In the genomic region with DNA sequence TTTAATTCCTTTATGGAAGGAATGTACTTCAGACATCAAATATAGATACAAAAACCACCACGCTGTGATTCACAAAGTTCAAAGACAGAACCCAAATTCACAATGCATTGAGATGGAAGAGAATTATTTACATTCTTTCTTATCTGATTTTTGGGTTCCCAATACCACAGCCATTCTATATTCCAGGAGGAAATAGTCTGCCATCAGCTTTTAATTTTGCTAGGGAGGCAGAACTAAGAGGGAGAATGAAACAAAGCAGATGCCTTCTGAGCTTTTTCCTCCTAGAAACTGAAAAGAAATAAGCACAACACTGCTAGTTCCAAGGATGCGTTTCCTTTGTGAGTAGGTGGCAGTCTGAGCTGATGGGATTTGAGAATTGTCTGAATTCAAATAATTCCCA, we compare ENCODE assay signal across 15 cellular contexts.
A peak's percentile ranks its signal among the peaks of the same experiment; 100 is the strongest.
DNase-seq lines count a peak whose midpoint lies in the region; TF ChIP-seq lines count a peak whose summit lies in the region.
"Had no signal": no experiment of that assay in that cellular context is flagged by ENCODE, and none has a peak within 500 bp of the region (broad histone marks: within the 10 kb centered on the region; RNA-seq: fewer than 3 reads in every experiment).

No MANE protein-coding gene starts in this region.

- peak; percentile 34 for DNase-seq in SK-N-DZ (ENCODE audit: low spot score)
- DNase-seq in mesothelial cell of epicardium (ENCODE audit: low spot score in 2 of 2, unreplicated experiment in 2 of 2), result no peak
- DNase-seq in coronary artery (ENCODE audit: low spot score), result no peak
- no peak for DNase-seq in pons (ENCODE audit: low spot score)
- no peak for DNase-seq in stimulated activated CD4-positive, alpha-beta T cell treated with anti-CD3 and anti-CD28 coated beads, Interleukin-2, amount 100 ng/mL, for 48 hours
- DNase-seq in epidermal melanocyte (ENCODE audit: insufficient read length, low spot score), result no peak
- DNase-seq: CD8-positive, alpha-beta memory T cell; DND-41; H7; Kasumi-1; NCI-H1105 treated with DMSO at 0.1 percent for 48 hours; NCI-H187; NCI-H774; Right ventricle myocardium superior had no signal

- H3K36me3 Mint-ChIP-seq in brain (peaks cover 25% of the 10 kb centered on the region), mesothelial cell of epicardium (peaks cover 21% of the 10 kb centered on the region)
- H3K36me3 Mint-ChIP-seq: CD8-positive, alpha-beta memory T cell had no signal

- peak overlapping the region; percentile 25 to 79 (median 68) for H3K27ac Mint-ChIP-seq in brain
- H3K27ac Mint-ChIP-seq in mesothelial cell of epicardium, result peak overlapping the region; percentile 95
- H3K27ac Mint-ChIP-seq: CD8-positive, alpha-beta memory T cell had no signal

- no peak overlapping the region for H3K27ac ChIP-seq in coronary artery

- no peak overlapping the region for H3K4me3 Mint-ChIP-seq in brain
- no peak overlapping the region for H3K4me3 Mint-ChIP-seq in mesothelial cell of epicardium
- H3K4me3 Mint-ChIP-seq: CD8-positive, alpha-beta memory T cell had no signal

- H3K4me1 Mint-ChIP-seq in brain (peaks cover 44% of the 10 kb centered on the region), mesothelial cell of epicardium (peaks cover 40% of the 10 kb centered on the region)
- H3K4me1 Mint-ChIP-seq: CD8-positive, alpha-beta memory T cell had no signal

- TF ChIP-seq CTCF in brain (conservative IDR thresholded peaks at IDR 0.05) (no peak), mesothelial cell of epicardium (IDR thresholded peaks at IDR 0.05; ENCODE audit: unreplicated experiment) (no peak), coronary artery (IDR thresholded peaks at IDR 0.05) (no peak)

- H3K27me3 Mint-ChIP-seq in brain (no peaks in the 10 kb centered on the region), mesothelial cell of epicardium (ENCODE audit: low read depth) (no peaks in the 10 kb centered on the region)

- no peak overlapping the region for H3K4me3 ChIP-seq in coronary artery

- H3K9me3 Mint-ChIP-seq in brain, result no peaks in the 10 kb centered on the region
- no peaks in the 10 kb centered on the region for H3K9me3 Mint-ChIP-seq in mesothelial cell of epicardium
